In the genomic region with DNA sequence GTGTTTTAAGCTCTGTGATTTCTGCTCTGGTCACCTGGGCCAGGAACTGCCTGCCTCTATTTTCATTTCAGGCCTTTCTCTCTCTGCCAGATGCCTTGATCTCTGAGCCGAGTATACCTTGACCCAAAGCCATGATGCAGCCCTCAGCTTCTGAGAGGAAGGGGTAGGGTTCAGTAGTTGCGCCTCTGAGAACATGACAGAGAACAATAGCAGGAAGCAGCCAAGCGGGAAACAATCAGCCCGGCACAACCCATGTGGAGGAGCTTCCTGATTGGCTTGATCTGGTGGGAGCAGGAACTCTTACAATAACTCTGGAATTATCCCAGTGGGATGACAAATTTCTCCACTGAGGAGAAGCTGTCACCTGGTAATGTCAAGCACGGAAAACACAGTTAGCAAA, we compare ENCODE assay signal across 8 cellular contexts.
DNase-seq lines count a peak whose midpoint lies in the region; ATAC-seq and TF ChIP-seq lines count a peak whose summit lies in the region.

No MANE protein-coding gene starts in this region.

- CTCF ChIA-PET in MCF 10A (lab: Yijun Ruan, JAX), result interaction anchor here (0.7 to 9.8 kb wide), 6 partner anchors 25 to 242 kb away, joined by 3 to 206 read pairs (median 4); no protein-coding TSS in a partner anchor
- CTCF ChIA-PET in activated CD4-positive, alpha-beta T cell treated with anti-CD3 and anti-CD28 coated beads, Interleukin-2, amount 10 ng/mL, durations not matched to agents 7 days and 5 days (lab: Charles Lee), result interaction anchor here (0.9 to 1.8 kb wide), 9 partner anchors 9 to 149 kb away, joined by 3 to 6 read pairs (median 4); no protein-coding TSS in a partner anchor

- intact Hi-C loops in MCF 10A (cut with micrococcal nuclease), result loop anchor here (10.0 kb wide), 1 partner anchor 717 kb away; no protein-coding TSS in a partner anchor

- peak; percentile 71 for ATAC-seq in GM18870 (IDR thresholded peaks at IDR 0.05; ENCODE audit: unreplicated experiment)
- peak; percentile 78 for ATAC-seq in HG02870 (IDR thresholded peaks at IDR 0.05; ENCODE audit: unreplicated experiment)

- peak overlapping the region; percentile 30 to 34 (median 34) for H3K27ac Mint-ChIP-seq in nephron
- no peak overlapping the region for H3K27ac Mint-ChIP-seq in MCF 10A (ENCODE audit: low read depth, unreplicated experiment)
- H3K27ac Mint-ChIP-seq in activated CD4-positive, alpha-beta T cell treated with anti-CD3 and anti-CD28 coated beads, Interleukin-2, amount 10 ng/mL, durations not matched to agents 7 days and 5 days, result no peak overlapping the region

- DNase-seq in caudate nucleus (lab: John Stamatoyannopoulos, UW) (peak in 11 of 61 donors; percentile 7 to 39 (median 20)), DMS 273 treated with DMSO at 0.1 percent for 48 hours (lab: John Stamatoyannopoulos, UW) (no peak), MCF 10A (ENCODE audit: unreplicated experiment) (no peak)
- no peak for DNase-seq in activated CD4-positive, alpha-beta T cell treated with anti-CD3 and anti-CD28 coated beads, Interleukin-2, amount 10 ng/mL, durations not matched to agents 7 days and 5 days
- no peak for DNase-seq in stimulated activated naive CD4-positive, alpha-beta T cell (lab: John Stamatoyannopoulos, UW)

- H3K36me3 Mint-ChIP-seq in nephron (ENCODE audit: low read depth) (no peaks in the 10 kb centered on the region), MCF 10A (ENCODE audit: insufficient read depth, unreplicated experiment) (no peaks in the 10 kb centered on the region)
- no peaks in the 10 kb centered on the region for H3K36me3 Mint-ChIP-seq in activated CD4-positive, alpha-beta T cell treated with anti-CD3 and anti-CD28 coated beads, Interleukin-2, amount 10 ng/mL, durations not matched to agents 7 days and 5 days (ENCODE audit: low read depth)

- POLR2A ChIA-PET in MCF 10A (lab: Yijun Ruan, JAX), result interaction anchor here (0.6 to 1.2 kb wide), 2 partner anchors 144 to 310 kb away, joined by 3 read pairs; no protein-coding TSS in a partner anchor
- POLR2A ChIA-PET in activated CD4-positive, alpha-beta T cell treated with anti-CD3 and anti-CD28 coated beads, Interleukin-2, amount 10 ng/mL, durations not matched to agents 7 days and 5 days (lab: Charles Lee), result interaction anchor here (1.4 kb wide), 1 partner anchor 241 kb away, joined by 3 read pairs; no protein-coding TSS in a partner anchor

- BruUV-seq in MCF 10A (replicated peaks; lab: Mats Ljungman, UMichigan), result no TSS peak

- H3K9me3 Mint-ChIP-seq in nephron (no peaks in the 10 kb centered on the region), MCF 10A (ENCODE audit: unreplicated experiment) (no peaks in the 10 kb centered on the region)
- H3K9me3 Mint-ChIP-seq in activated CD4-positive, alpha-beta T cell treated with anti-CD3 and anti-CD28 coated beads, Interleukin-2, amount 10 ng/mL, durations not matched to agents 7 days and 5 days, result no peaks in the 10 kb centered on the region

- H3K27ac ChIP-seq in caudate nucleus (ENCODE audit: low read depth, low read length), result peak overlapping the region; percentile 58

- H3K27me3 Mint-ChIP-seq in nephron (ENCODE audit: low read depth) (no peaks in the 10 kb centered on the region), MCF 10A (ENCODE audit: insufficient read depth, unreplicated experiment) (no peaks in the 10 kb centered on the region)
- H3K27me3 Mint-ChIP-seq in activated CD4-positive, alpha-beta T cell treated with anti-CD3 and anti-CD28 coated beads, Interleukin-2, amount 10 ng/mL, durations not matched to agents 7 days and 5 days, result no peaks in the 10 kb centered on the region

- H3K4me3 Mint-ChIP-seq in nephron (no peak overlapping the region), MCF 10A (ENCODE audit: unreplicated experiment) (no peak overlapping the region)
- H3K4me3 Mint-ChIP-seq in activated CD4-positive, alpha-beta T cell treated with anti-CD3 and anti-CD28 coated beads, Interleukin-2, amount 10 ng/mL, durations not matched to agents 7 days and 5 days, result no peak overlapping the region

- H3K4me1 Mint-ChIP-seq in nephron (peaks cover 27% of the 10 kb centered on the region), MCF 10A (ENCODE audit: insufficient read depth, unreplicated experiment) (peaks cover 6% of the 10 kb centered on the region)
- peaks cover 21% of the 10 kb centered on the region for H3K4me1 Mint-ChIP-seq in activated CD4-positive, alpha-beta T cell treated with anti-CD3 and anti-CD28 coated beads, Interleukin-2, amount 10 ng/mL, durations not matched to agents 7 days and 5 days

- no peak for TF ChIP-seq CTCF in nephron (IDR thresholded peaks at IDR 0.05; ENCODE audit: unreplicated experiment in 3 of 3)
- TF ChIP-seq CTCF in MCF 10A (IDR thresholded peaks at IDR 0.05; ENCODE audit: unreplicated experiment), result no peak

Comparison
In these comparisons a context has a peak if more than half of its experiments do, and no peak if none do; other contexts are left out.
1. H3K27ac Mint-ChIP-seq: peak in nephron (3 of 3); none in MCF 10A (single experiment) and activated CD4-positive, alpha-beta T cell treated with anti-CD3 and anti-CD28 coated beads, Interleukin-2, amount 10 ng/mL, durations not matched to agents 7 days and 5 days (single experiment).